Comparison of ENCODE assay signal across 19 cellular contexts in genomic region chr3:69568458-69568857, GRCh38.
"Had no signal": no experiment of that assay in that cellular context is flagged by ENCODE, and none has a peak within 500 bp of the region (broad histone marks: within the 10 kb centered on the region; RNA-seq: fewer than 3 reads in every experiment).

No MANE protein-coding gene starts in this region.

- H3K4me3 Mint-ChIP-seq: immature natural killer cell, natural killer cell had no signal

- H3K9me3 Mint-ChIP-seq: activated T-helper 2 cell treated with anti-CD3 and anti-CD28 coated beads, Interferon-gamma antibody, Interleukin-2, Interleukin-4, amounts not matched to agents 10 μg/mL and 5 μg/mL and 100 μg/mL, durations not matched to agents 14 hours and 24 hours and 36 hours had no signal

- H3K36me3 Mint-ChIP-seq: natural killer cell had no signal

- DNase-seq: activated CD4-positive, alpha-beta T cell treated with anti-CD3 and anti-CD28 coated beads, Interleukin-2, amount 50 U/mL, for 1 hour; activated CD4-positive, CD25-positive, alpha-beta regulatory T cell; activated naive CD4-positive, alpha-beta T cell treated with anti-CD3 and anti-CD28 coated beads, Interleukin-2, amount 50 U/mL, for 16 hours; amygdala; immature natural killer cell; left colon; mammary epithelial cell; mucosa of descending colon; natural killer cell; small intestine; stomach; T-helper 2 cell; tibial artery had no signal

- H3K27me3 ChIP-seq: breast epithelium, esophagus muscularis mucosa, right atrium auricular region, stomach, tibial artery had no signal

- H3K27ac Mint-ChIP-seq: activated T-helper 2 cell treated with anti-CD3 and anti-CD28 coated beads, Interferon-gamma antibody, Interleukin-2, Interleukin-4, amounts not matched to agents 10 μg/mL and 5 μg/mL and 100 μg/mL, durations not matched to agents 14 hours and 24 hours and 36 hours; immature natural killer cell; natural killer cell had no signal

- H3K36me3 ChIP-seq: breast epithelium, esophagus muscularis mucosa, right atrium auricular region, stomach, tibial artery had no signal

- H3K4me3 ChIP-seq: breast epithelium, esophagus muscularis mucosa, mucosa of descending colon, right atrium auricular region, stomach, tibial artery had no signal

- H3K4me1 Mint-ChIP-seq: immature natural killer cell, natural killer cell had no signal

- ATAC-seq: left colon, mucosa of descending colon, natural killer cell had no signal

- H3K27ac ChIP-seq: breast epithelium, esophagus muscularis mucosa, right atrium auricular region, stomach, tibial artery had no signal

- H3K9me3 ChIP-seq: breast epithelium, esophagus muscularis mucosa, mucosa of descending colon, right atrium auricular region, stomach, tibial artery had no signal

- FAIRE-seq: endometrium, small intestine, TTC549 had no signal

- H3K4me1 ChIP-seq: breast epithelium, stomach, tibial artery had no signal
